8 cellular contexts compared by ENCODE assay signal in genomic region chr11:86244063-86244521, GRCh38. TPM values are rescaled to one million over a fixed set of nuclear protein-coding genes. Genes with fewer than 3 reads are reported as not detected.
DNase-seq lines count a peak whose midpoint lies in the region; ATAC-seq, FAIRE-seq and TF ChIP-seq lines count a peak whose summit lies in the region.

No MANE protein-coding gene starts in this region.

- H3K27me3 ChIP-seq in A673 (replicated peaks; ENCODE audit: insufficient read depth, low read depth, low read length, poor library complexity) = no peaks in the 10 kb centered on the region
- H3K27me3 ChIP-seq in thoracic aorta (replicated peaks; ENCODE audit: insufficient read depth) = no peaks in the 10 kb centered on the region

- ATAC-seq in HG02642 (IDR thresholded peaks at IDR 0.05; ENCODE audit: poor library complexity, unreplicated experiment) (peak; percentile 70), thoracic aorta (ENCODE audit: insufficient number of reproducible peaks, low FRiP score, low read depth) (peak; percentile 87)
- peak; percentile 64 for ATAC-seq in activated T-helper 17 cell treated with anti-CD3 and anti-CD28 coated beads, Interleukin-2, amount 50 U/mL, for 72 hours (replicated peaks)

- TF ChIP-seq CTCF in A673 (conservative IDR thresholded peaks at IDR 0.05; ENCODE audit: low read depth, low read length) (no peak), GM10266 (IDR thresholded peaks at IDR 0.05; ENCODE audit: control insufficient read depth, insufficient read depth, low read depth, missing control alignments) (no peak), thoracic aorta (IDR thresholded peaks at IDR 0.05) (no peak)

- intact Hi-C loops in A673 (cut with micrococcal nuclease; ENCODE audit: unreplicated experiment) = no loop called here

- H3K4me1 Mint-ChIP-seq in activated T-helper 17 cell treated with anti-CD3 and anti-CD28 coated beads, Interleukin-2, amount 50 U/mL, for 72 hours = peaks cover 16% of the 10 kb centered on the region

- H3K4me3 Mint-ChIP-seq in activated T-helper 17 cell treated with anti-CD3 and anti-CD28 coated beads, Interleukin-2, amount 50 U/mL, for 72 hours = no peak overlapping the region

- CTCF ChIA-PET in A673 (lab: Charles Lee) = no interaction called here

- no peaks in the 10 kb centered on the region for H3K36me3 Mint-ChIP-seq in activated T-helper 17 cell treated with anti-CD3 and anti-CD28 coated beads, Interleukin-2, amount 50 U/mL, for 72 hours (ENCODE audit: low read depth)

- no peaks in the 10 kb centered on the region for H3K9me3 Mint-ChIP-seq in activated T-helper 17 cell treated with anti-CD3 and anti-CD28 coated beads, Interleukin-2, amount 50 U/mL, for 72 hours

- H3K4me3 ChIP-seq in A673 (ENCODE audit: low read depth, low read length, poor library complexity, severe bottlenecking) (peak overlapping the region; percentile 83), thoracic aorta (peak overlapping the region; percentile 98)

- POLR2A ChIA-PET in A673 (lab: Charles Lee; ENCODE audit: low non-redundant PET) = no interaction called here

- H3K27ac Mint-ChIP-seq in activated T-helper 17 cell treated with anti-CD3 and anti-CD28 coated beads, Interleukin-2, amount 50 U/mL, for 72 hours = no peak overlapping the region

- DNase-seq in A673 (ENCODE audit: low spot score) (peak; percentile 96), GM10266 (ENCODE audit: extremely low spot score) (peak; percentile 89), NCI-H460 (ENCODE audit: extremely low read depth, low read depth) (peak; percentile 72), frontal cortex (ENCODE audit: low spot score in 2 of 2) (peak; percentile 70 to 77), non-pigmented ciliary epithelial cell (ENCODE audit: low read depth) (peak; percentile 32), thoracic aorta (ENCODE audit: low spot score) (peak; percentile 38)

- H3K36me3 ChIP-seq in A673 (ENCODE audit: insufficient read depth, low read length, poor library complexity, severe bottlenecking) (no peaks in the 10 kb centered on the region), thoracic aorta (no peaks in the 10 kb centered on the region)

- no TSS peak for BruUV-seq in A673 (replicated peaks; lab: Mats Ljungman, UMichigan)

- FAIRE-seq in frontal cortex (lab: Jason Lieb, UNC) = no peak

- no peaks in the 10 kb centered on the region for H3K9me3 ChIP-seq in A673 (ENCODE audit: low read depth, low read length, poor library complexity, severe bottlenecking)
- no peaks in the 10 kb centered on the region for H3K9me3 ChIP-seq in thoracic aorta

- H3K27ac ChIP-seq in A673 (ENCODE audit: low read depth, low read length, poor library complexity, severe bottlenecking) (peak overlapping the region; percentile 99), thoracic aorta (peak overlapping the region; percentile 99)

- H3K27me3 Mint-ChIP-seq in activated T-helper 17 cell treated with anti-CD3 and anti-CD28 coated beads, Interleukin-2, amount 50 U/mL, for 72 hours = no peaks in the 10 kb centered on the region

- peaks cover 13% of the 10 kb centered on the region for H3K4me1 ChIP-seq in A673 (ENCODE audit: insufficient read depth, low read length, poor library complexity, severe bottlenecking)
- peaks cover 18 to 19% of the 10 kb centered on the region in 2 donors for H3K4me1 ChIP-seq in thoracic aorta (ENCODE audit: control insufficient read depth in 1 of 2, low read depth in 2 of 2)

RNA-seq across cellular contexts. Expression of gene EED, which starts 0.5 kb away (rescaled TPM):
- total RNA-seq in A673 (2021) = 37.5 and 43.4 TPM in 2 replicates
- 10.7 and 12.4 TPM in 2 replicates for total RNA-seq in NCI-H460 (2014; rRNA removed; shearing (Covaris generic))
- polyA plus RNA-seq in NCI-H460 (2014; cell fraction: nucleus; rRNA removed) = 19.9 and 32.5 TPM in 2 replicates
- 10 to 100 TPM; 78.2 to 89.2 TPM for total RNA-seq in activated T-helper 17 cell treated with anti-CD3 and anti-CD28 coated beads, Interleukin-2, amount 50 U/mL, for 72 hours
- total RNA-seq in frontal cortex = 24.9 TPM
- 10 to 100 TPM; 19.0 to 22.4 TPM for total RNA-seq in thoracic aorta

RNA-seq across cellular contexts. Expression of gene HIKESHI, which starts 57.9 kb away (rescaled TPM):
- total RNA-seq in A673 (2021) (55.1 and 58.7 TPM in 2 replicates), frontal cortex (67.7 TPM), thoracic aorta (10 to 100 TPM; 36.7 to 39.5 TPM)
- total RNA-seq in NCI-H460 (2014; rRNA removed; shearing (Covaris generic)) = 39.2 and 44.9 TPM in 2 replicates
- 23.8 and 46.0 TPM in 2 replicates for polyA plus RNA-seq in NCI-H460 (2014; cell fraction: nucleus; rRNA removed)
- 10 to 100 TPM; 36.2 to 48.1 TPM for total RNA-seq in activated T-helper 17 cell treated with anti-CD3 and anti-CD28 coated beads, Interleukin-2, amount 50 U/mL, for 72 hours

Comparison
In these comparisons a context has a peak if more than half of its experiments do, and no peak if none do; other contexts are left out.
1. Peak in every context shown above with its lines: DNase-seq, ATAC-seq, H3K4me3 ChIP-seq and H3K27ac ChIP-seq.
2. DNase-seq: peak in every context shown above with its lines; median percentile 96 in A673; 89 in GM10266; 74 in frontal cortex; 72 in NCI-H460; 38 in thoracic aorta; 32 in non-pigmented ciliary epithelial cell.